10 cellular contexts compared by ENCODE assay signal in the genomic region with DNA sequence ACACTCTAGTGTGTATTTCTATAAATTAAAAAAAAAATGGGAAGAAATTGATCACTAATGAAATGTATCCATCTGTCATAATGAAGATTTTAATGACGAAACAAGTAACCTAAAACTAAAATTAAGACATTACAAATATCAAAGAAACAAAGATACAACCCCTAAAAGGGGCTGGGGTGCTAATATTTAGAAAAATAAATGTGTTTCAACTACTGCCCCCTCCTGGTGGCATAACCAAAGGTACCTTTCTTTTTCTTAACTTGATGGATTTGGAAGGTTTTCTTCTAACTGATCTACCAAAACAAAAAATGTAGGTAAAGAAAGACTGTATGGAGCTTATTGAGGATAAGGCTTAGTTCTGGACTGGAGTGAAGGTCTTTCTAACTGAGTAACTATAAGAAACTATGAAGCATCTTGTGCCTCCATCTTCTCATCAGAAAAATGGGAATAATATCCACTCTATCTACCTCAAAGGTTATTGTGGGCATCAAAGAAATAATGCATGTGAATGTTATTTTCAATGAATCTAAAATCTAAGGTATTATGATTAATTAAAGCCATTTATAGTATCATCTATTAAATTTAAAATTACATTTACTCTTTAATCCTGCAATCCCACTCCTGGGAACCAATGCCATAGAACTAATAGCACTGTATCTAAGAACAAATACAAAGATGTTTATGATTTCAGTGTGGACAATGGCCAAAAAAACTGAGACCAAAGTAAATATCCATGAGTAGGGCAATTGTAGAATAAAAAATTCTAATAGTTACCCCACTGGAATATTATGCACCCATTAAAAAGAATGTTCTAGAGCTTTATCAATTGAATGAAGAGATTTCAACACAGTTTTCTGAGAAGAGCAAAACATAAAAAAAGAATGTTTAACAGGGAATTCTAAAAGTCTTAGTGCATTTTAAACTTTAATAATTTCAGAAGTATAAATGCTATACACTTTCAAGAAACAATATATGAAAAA.
DNase-seq lines count a peak whose midpoint lies in the region; ATAC-seq and TF ChIP-seq lines count a peak whose summit lies in the region.
"Had no signal": no experiment of that assay in that cellular context is flagged by ENCODE, and none has a peak within 500 bp of the region (broad histone marks: within the 10 kb centered on the region; RNA-seq: fewer than 3 reads in every experiment).

No MANE protein-coding gene starts in this region.

- H3K36me3 ChIP-seq in HCT116 (ENCODE audit: control insufficient read depth in 1 of 2, insufficient read depth in 2 of 2, low read length in 2 of 2) (no peaks in the 10 kb centered on the region), lower lobe of right lung (no peaks in the 10 kb centered on the region)

- peaks cover 86% of the 10 kb centered on the region for H3K4me1 Mint-ChIP-seq in activated naive CD8-positive, alpha-beta T cell (ENCODE audit: low read depth)

- no peaks in the 10 kb centered on the region for H3K9me3 Mint-ChIP-seq in activated naive CD8-positive, alpha-beta T cell (ENCODE audit: low read depth)
- H3K9me3 Mint-ChIP-seq: central memory CD8-positive, alpha-beta T cell had no signal

- H3K4me2 ChIP-seq in HCT116 (ENCODE audit: low read length): no peak overlapping the region

- no peaks in the 10 kb centered on the region for H3K27me3 Mint-ChIP-seq in activated naive CD8-positive, alpha-beta T cell
- H3K27me3 Mint-ChIP-seq: central memory CD8-positive, alpha-beta T cell had no signal

- peak; percentile 22 to 62 (median 40); a peak in 4 of 6 replicates for TF ChIP-seq CTCF in HCT116 (IDR thresholded peaks at IDR 0.05 in 2 of 3, conservative IDR thresholded peaks at IDR 0.05 in 1 of 3; ENCODE audit: borderline replicate concordance in 1 of 3, insufficient read depth in 1 of 3, low read depth in 2 of 3, low read length in 2 of 3)
- peak; percentile 45 for TF ChIP-seq CTCF in lower lobe of right lung (IDR thresholded peaks at IDR 0.05)
- TF ChIP-seq CTCF in RWPE1 (conservative IDR thresholded peaks at IDR 0.05; ENCODE audit: low read depth): no peak

- intact Hi-C loops in HCT116 (cut with micrococcal nuclease): loop anchor here (2.0 to 5.0 kb wide), 2 partner anchors 207 to 239 kb away; no protein-coding TSS in a partner anchor
- intact Hi-C loops in lower lobe of right lung (cut with DNase I): no loop called here

- no peaks in the 10 kb centered on the region for H3K79me2 ChIP-seq in HCT116 (ENCODE audit: insufficient read depth, low read length)

- TF ChIP-seq POLR2A in HCT116 (IDR thresholded peaks at IDR 0.05; ENCODE audit: borderline replicate concordance, extremely low read depth, insufficient read depth, insufficient read length): no peak

- CTCF ChIA-PET in HCT116 (lab: Charles Lee): interaction anchor here (0.6 kb wide), 1 partner anchor 262 kb away, joined by 4 read pairs; no protein-coding TSS in a partner anchor
- CTCF ChIA-PET in RWPE1 (lab: Yijun Ruan, JAX): interaction anchor here (0.5 to 2.1 kb wide), 2 partner anchors 23 to 239 kb away, joined by 3 to 10 read pairs; no protein-coding TSS in a partner anchor

- peak; percentile 44 for TF ChIP-seq RAD21 in HCT116 (IDR thresholded peaks at IDR 0.05; ENCODE audit: low read depth)

- peak; percentile 29 for DNase-seq in CD1c-positive myeloid dendritic cell (ENCODE audit: extremely low spot score)
- DNase-seq in HCT116 (ENCODE audit: low read depth, low spot score): no peak
- DNase-seq in lower lobe of right lung: no peak
- DNase-seq in NCI-H1092 (lab: John Stamatoyannopoulos, UW): no peak
- DNase-seq in NCI-H1436 (lab: John Stamatoyannopoulos, UW): no peak
- DNase-seq in SW 1271 (lab: John Stamatoyannopoulos, UW): no peak
- no peak for DNase-seq in RWPE1 (ENCODE audit: low spot score)

- H4K20me1 ChIP-seq in HCT116 (ENCODE audit: insufficient read depth): no peaks in the 10 kb centered on the region

- H3K4me1 ChIP-seq in HCT116 (ENCODE audit: control insufficient read depth in 1 of 2, insufficient read depth in 2 of 2, low read length in 2 of 2) (peaks cover 0 to 9% of the 10 kb centered on the region in 2 experiments; a peak in 3 of 4 replicates), lower lobe of right lung (peaks cover 39% of the 10 kb centered on the region)

- H3K9me2 ChIP-seq in HCT116 (ENCODE audit: insufficient read depth): no peaks in the 10 kb centered on the region

- H2AFZ ChIP-seq in HCT116 (ENCODE audit: low read depth, low read length, poor library complexity, severe bottlenecking): no peak overlapping the region

- RAD21 ChIA-PET in HCT116 (lab: Charles Lee; ENCODE audit: low non-redundant PET in 1 of 2, low total read pairs in 2 of 2, uncharacterized antibody in 2 of 2, unreplicated experiment in 2 of 2): interaction anchor here in 1 of 2 experiments (0.7 kb wide), 1 partner anchor 300 kb away, joined by 3 read pairs; no protein-coding TSS in a partner anchor

- POLR2A ChIA-PET in HCT116 (lab: Charles Lee): no interaction called here
- POLR2A ChIA-PET in RWPE1 (lab: Yijun Ruan, JAX; ENCODE audit: low non-redundant PET): no interaction called here

- ATAC-seq in HCT116 (no peak), lower lobe of right lung (no peak)

- H3K36me3 Mint-ChIP-seq in activated naive CD8-positive, alpha-beta T cell: peaks cover 27% of the 10 kb centered on the region

- no peak overlapping the region for H3K9ac ChIP-seq in HCT116 (ENCODE audit: low read length)

- no peak overlapping the region for H3K4me3 ChIP-seq in HCT116 (replicated peaks in 1 of 2; ENCODE audit: low read depth in 1 of 2, low read length in 2 of 2)
- H3K4me3 ChIP-seq in lower lobe of right lung: no peak overlapping the region

- no peak overlapping the region for H3K27ac ChIP-seq in HCT116 (ENCODE audit: low read depth, low read length)
- H3K27ac ChIP-seq in lower lobe of right lung: no peak overlapping the region
- H3K27ac ChIP-seq in RWPE1: no peak overlapping the region
- H3K27ac ChIP-seq: HL-60 had no signal

- H3K27ac Mint-ChIP-seq in activated naive CD8-positive, alpha-beta T cell: peak overlapping the region; percentile 97

- H3K9me3 ChIP-seq in HCT116 (ENCODE audit: control insufficient read depth in 1 of 2, insufficient read depth in 1 of 2, low read depth in 1 of 2, low read length in 2 of 2) (no peaks in the 10 kb centered on the region), lower lobe of right lung (no peaks in the 10 kb centered on the region)

- H3K4me3 Mint-ChIP-seq in activated naive CD8-positive, alpha-beta T cell: no peak overlapping the region

- no TSS peak for BruUV-seq in HCT116 (replicated peaks; lab: Mats Ljungman, UMichigan)

- H3K27me3 ChIP-seq in HCT116 (ENCODE audit: insufficient read depth, low read length) (no peaks in the 10 kb centered on the region), lower lobe of right lung (ENCODE audit: low read depth) (no peaks in the 10 kb centered on the region)

TF ChIP-seq in HCT116, 20 proteins besides CTCF, POLR2A, EP300 and RAD21:
- TF ChIP-seq TCF7L2 (IDR thresholded peaks at IDR 0.05; ENCODE audit: borderline replicate concordance, extremely low read depth, insufficient read depth, insufficient read length): no peak
- TF ChIP-seq, protein P1, sequence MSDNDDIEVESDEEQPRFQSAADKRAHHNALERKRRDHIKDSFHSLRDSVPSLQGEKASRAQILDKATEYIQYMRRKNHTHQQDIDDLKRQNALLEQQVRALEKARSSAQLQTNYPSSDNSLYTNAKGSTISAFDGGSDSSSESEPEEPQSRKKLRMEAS (IDR thresholded peaks at IDR 0.05): no peak
- no peak for TF ChIP-seq ZNF274 (IDR thresholded peaks at IDR 0.05; ENCODE audit: low read depth, low read length)
- TF ChIP-seq, protein P2, sequence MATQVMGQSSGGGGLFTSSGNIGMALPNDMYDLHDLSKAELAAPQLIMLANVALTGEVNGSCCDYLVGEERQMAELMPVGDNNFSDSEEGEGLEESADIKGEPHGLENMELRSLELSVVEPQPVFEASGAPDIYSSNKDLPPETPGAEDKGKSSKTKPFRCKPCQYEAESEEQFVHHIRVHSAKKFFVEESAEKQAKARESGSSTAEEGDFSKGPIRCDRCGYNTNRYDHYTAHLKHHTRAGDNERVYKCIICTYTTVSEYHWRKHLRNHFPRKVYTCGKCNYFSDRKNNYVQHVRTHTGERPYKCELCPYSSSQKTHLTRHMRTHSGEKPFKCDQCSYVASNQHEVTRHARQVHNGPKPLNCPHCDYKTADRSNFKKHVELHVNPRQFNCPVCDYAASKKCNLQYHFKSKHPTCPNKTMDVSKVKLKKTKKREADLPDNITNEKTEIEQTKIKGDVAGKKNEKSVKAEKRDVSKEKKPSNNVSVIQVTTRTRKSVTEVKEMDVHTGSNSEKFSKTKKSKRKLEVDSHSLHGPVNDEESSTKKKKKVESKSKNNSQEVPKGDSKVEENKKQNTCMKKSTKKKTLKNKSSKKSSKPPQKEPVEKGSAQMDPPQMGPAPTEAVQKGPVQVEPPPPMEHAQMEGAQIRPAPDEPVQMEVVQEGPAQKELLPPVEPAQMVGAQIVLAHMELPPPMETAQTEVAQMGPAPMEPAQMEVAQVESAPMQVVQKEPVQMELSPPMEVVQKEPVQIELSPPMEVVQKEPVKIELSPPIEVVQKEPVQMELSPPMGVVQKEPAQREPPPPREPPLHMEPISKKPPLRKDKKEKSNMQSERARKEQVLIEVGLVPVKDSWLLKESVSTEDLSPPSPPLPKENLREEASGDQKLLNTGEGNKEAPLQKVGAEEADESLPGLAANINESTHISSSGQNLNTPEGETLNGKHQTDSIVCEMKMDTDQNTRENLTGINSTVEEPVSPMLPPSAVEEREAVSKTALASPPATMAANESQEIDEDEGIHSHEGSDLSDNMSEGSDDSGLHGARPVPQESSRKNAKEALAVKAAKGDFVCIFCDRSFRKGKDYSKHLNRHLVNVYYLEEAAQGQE (IDR thresholded peaks at IDR 0.05; ENCODE audit: low read depth): no peak
- no peak for TF ChIP-seq SIN3A (IDR thresholded peaks at IDR 0.05; ENCODE audit: low read depth)
- TF ChIP-seq ZFX (IDR thresholded peaks at IDR 0.05): no peak
- no peak for TF ChIP-seq CBX3 (IDR thresholded peaks at IDR 0.05; ENCODE audit: low read depth)
